Comparison of ENCODE assay signal across 1 cellular context in the genomic region with DNA sequence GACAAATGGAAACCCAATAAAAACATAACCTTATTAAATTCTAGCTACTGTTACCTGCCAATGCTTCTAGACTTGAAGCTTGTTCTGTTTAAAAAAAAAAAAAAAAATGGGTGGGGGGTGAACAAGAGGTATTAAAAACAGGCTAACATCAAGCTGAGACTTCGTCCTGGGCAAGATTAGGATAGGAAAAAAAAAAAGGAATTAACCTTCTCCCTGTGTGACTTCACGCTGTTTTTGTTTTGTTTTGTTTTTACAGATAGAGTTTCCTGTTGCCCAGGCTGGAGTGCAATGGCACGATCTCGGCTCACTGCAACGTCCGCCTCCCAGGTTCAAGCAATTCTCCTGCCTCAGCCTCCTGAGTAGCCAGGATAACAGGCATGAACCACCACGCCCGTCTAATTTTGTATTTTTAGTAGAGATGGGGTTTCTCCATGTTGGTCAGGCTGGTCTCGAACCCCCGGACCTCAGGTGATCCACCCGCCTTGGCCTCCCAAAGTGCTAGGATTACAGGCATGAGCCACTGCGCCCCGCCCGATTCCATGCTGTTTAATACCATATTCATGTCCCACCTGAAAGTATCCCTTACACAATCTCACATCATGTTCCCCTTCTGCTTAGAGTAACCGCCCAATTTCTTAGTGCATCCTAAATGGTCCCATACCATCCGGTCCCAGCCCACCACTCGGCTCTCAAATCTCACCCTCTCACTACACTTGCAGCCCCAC.
TF ChIP-seq lines count a peak whose summit lies in the region.

No MANE protein-coding gene starts in this region.

TF ChIP-seq in GM23338, 12 proteins besides CTCF, POLR2A, EP300 and RAD21:
- TF ChIP-seq STAT1 (IDR thresholded peaks at IDR 0.05; ENCODE audit: unreplicated experiment) (no peak), ZNF114 (CRISPR knock-in tag; IDR thresholded peaks at IDR 0.05) (no peak), ZNF331 (CRISPR knock-in tag; IDR thresholded peaks at IDR 0.05; ENCODE audit: low read depth) (no peak), CREB1 (CRISPR knock-in tag; IDR thresholded peaks at IDR 0.05; ENCODE audit: low read depth) (no peak), JUNB (IDR thresholded peaks at IDR 0.05; ENCODE audit: unreplicated experiment) (no peak), POLR2AphosphoS5 (IDR thresholded peaks at IDR 0.05; ENCODE audit: low read depth) (no peak), EZH2 (IDR thresholded peaks at IDR 0.05; ENCODE audit: low read depth, unreplicated experiment) (no peak), NANOG (IDR thresholded peaks at IDR 0.05; ENCODE audit: borderline replicate concordance) (no peak), EZH2phosphoT487 (IDR thresholded peaks at IDR 0.05; ENCODE audit: unreplicated experiment) (no peak)
- TF ChIP-seq, protein P1, sequence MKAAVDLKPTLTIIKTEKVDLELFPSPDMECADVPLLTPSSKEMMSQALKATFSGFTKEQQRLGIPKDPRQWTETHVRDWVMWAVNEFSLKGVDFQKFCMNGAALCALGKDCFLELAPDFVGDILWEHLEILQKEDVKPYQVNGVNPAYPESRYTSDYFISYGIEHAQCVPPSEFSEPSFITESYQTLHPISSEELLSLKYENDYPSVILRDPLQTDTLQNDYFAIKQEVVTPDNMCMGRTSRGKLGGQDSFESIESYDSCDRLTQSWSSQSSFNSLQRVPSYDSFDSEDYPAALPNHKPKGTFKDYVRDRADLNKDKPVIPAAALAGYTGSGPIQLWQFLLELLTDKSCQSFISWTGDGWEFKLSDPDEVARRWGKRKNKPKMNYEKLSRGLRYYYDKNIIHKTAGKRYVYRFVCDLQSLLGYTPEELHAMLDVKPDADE (IDR thresholded peaks at IDR 0.05) = no peak
- TF ChIP-seq, protein P2, sequence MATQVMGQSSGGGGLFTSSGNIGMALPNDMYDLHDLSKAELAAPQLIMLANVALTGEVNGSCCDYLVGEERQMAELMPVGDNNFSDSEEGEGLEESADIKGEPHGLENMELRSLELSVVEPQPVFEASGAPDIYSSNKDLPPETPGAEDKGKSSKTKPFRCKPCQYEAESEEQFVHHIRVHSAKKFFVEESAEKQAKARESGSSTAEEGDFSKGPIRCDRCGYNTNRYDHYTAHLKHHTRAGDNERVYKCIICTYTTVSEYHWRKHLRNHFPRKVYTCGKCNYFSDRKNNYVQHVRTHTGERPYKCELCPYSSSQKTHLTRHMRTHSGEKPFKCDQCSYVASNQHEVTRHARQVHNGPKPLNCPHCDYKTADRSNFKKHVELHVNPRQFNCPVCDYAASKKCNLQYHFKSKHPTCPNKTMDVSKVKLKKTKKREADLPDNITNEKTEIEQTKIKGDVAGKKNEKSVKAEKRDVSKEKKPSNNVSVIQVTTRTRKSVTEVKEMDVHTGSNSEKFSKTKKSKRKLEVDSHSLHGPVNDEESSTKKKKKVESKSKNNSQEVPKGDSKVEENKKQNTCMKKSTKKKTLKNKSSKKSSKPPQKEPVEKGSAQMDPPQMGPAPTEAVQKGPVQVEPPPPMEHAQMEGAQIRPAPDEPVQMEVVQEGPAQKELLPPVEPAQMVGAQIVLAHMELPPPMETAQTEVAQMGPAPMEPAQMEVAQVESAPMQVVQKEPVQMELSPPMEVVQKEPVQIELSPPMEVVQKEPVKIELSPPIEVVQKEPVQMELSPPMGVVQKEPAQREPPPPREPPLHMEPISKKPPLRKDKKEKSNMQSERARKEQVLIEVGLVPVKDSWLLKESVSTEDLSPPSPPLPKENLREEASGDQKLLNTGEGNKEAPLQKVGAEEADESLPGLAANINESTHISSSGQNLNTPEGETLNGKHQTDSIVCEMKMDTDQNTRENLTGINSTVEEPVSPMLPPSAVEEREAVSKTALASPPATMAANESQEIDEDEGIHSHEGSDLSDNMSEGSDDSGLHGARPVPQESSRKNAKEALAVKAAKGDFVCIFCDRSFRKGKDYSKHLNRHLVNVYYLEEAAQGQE (IDR thresholded peaks at IDR 0.05; ENCODE audit: unreplicated experiment) = no peak
- TF ChIP-seq, protein P3, sequence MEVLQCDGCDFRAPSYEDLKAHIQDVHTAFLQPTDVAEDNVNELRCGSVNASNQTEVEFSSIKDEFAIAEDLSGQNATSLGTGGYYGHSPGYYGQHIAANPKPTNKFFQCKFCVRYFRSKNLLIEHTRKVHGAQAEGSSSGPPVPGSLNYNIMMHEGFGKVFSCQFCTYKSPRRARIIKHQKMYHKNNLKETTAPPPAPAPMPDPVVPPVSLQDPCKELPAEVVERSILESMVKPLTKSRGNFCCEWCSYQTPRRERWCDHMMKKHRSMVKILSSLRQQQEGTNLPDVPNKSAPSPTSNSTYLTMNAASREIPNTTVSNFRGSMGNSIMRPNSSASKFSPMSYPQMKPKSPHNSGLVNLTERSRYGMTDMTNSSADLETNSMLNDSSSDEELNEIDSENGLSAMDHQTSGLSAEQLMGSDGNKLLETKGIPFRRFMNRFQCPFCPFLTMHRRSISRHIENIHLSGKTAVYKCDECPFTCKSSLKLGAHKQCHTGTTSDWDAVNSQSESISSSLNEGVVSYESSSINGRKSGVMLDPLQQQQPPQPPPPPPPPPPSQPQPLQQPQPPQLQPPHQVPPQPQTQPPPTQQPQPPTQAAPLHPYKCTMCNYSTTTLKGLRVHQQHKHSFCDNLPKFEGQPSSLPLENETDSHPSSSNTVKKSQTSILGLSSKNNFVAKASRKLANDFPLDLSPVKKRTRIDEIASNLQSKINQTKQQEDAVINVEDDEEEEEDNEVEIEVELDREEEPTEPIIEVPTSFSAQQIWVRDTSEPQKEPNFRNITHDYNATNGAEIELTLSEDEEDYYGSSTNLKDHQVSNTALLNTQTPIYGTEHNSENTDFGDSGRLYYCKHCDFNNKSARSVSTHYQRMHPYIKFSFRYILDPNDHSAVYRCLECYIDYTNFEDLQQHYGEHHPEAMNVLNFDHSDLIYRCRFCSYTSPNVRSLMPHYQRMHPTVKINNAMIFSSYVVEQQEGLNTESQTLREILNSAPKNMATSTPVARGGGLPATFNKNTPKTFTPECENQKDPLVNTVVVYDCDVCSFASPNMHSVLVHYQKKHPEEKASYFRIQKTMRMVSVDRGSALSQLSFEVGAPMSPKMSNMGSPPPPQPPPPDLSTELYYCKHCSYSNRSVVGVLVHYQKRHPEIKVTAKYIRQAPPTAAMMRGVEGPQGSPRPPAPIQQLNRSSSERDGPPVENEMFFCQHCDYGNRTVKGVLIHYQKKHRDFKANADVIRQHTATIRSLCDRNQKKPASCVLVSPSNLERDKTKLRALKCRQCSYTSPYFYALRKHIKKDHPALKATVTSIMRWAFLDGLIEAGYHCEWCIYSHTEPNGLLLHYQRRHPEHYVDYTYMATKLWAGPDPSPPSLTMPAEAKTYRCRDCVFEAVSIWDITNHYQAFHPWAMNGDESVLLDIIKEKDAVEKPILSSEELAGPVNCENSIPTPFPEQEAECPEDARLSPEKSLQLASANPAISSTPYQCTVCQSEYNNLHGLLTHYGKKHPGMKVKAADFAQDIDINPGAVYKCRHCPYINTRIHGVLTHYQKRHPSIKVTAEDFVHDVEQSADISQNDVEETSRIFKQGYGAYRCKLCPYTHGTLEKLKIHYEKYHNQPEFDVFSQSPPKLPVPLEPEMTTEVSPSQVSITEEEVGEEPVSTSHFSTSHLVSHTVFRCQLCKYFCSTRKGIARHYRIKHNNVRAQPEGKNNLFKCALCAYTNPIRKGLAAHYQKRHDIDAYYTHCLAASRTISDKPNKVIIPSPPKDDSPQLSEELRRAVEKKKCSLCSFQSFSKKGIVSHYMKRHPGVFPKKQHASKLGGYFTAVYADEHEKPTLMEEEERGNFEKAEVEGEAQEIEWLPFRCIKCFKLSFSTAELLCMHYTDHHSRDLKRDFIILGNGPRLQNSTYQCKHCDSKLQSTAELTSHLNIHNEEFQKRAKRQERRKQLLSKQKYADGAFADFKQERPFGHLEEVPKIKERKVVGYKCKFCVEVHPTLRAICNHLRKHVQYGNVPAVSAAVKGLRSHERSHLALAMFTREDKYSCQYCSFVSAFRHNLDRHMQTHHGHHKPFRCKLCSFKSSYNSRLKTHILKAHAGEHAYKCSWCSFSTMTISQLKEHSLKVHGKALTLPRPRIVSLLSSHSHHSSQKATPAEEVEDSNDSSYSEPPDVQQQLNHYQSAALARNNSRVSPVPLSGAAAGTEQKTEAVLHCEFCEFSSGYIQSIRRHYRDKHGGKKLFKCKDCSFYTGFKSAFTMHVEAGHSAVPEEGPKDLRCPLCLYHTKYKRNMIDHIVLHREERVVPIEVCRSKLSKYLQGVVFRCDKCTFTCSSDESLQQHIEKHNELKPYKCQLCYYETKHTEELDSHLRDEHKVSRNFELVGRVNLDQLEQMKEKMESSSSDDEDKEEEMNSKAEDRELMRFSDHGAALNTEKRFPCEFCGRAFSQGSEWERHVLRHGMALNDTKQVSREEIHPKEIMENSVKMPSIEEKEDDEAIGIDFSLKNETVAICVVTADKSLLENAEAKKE (CRISPR knock-in tag; IDR thresholded peaks at IDR 0.05) = no peak
TF ChIP-seq in GM23338: peak in this region for 0.
